14 cellular contexts compared by ENCODE assay signal in genomic region chr3:67678665-67679064, GRCh38. TPM values are rescaled to one million over a fixed set of nuclear protein-coding genes. Genes with fewer than 3 reads are reported as not detected.
A peak's percentile ranks its signal among the peaks of the same experiment; 100 is the strongest.
DNase-seq lines count a peak whose midpoint lies in the region; ATAC-seq and TF ChIP-seq lines count a peak whose summit lies in the region.
"Had no signal": no experiment of that assay in that cellular context is flagged by ENCODE, and none has a peak within 500 bp of the region (broad histone marks: within the 10 kb centered on the region; RNA-seq: fewer than 3 reads in every experiment).

No MANE protein-coding gene starts in this region.

- no peak overlapping the region for H3K27ac ChIP-seq in esophagus muscularis mucosa (replicated peaks in 1 of 4)
- H3K27ac ChIP-seq: epithelial cell of prostate had no signal

- no peak overlapping the region for H3K4me3 ChIP-seq in GM12865 (ENCODE audit: low read depth, low read length)
- H3K4me3 ChIP-seq in esophagus muscularis mucosa, result no peak overlapping the region
- H3K4me3 ChIP-seq: HAP-1 had no signal

- intact Hi-C loops in esophagus muscularis mucosa (cut with DNase I), result no loop called here

- CTCF ChIA-PET in activated CD8-positive, alpha-beta T cell treated with anti-CD3 and anti-CD28 coated beads, Interleukin-2, amount 10 ng/mL, durations not matched to agents 7 days and 5 days (lab: Charles Lee), result interaction anchor here (0.7 kb wide), 1 partner anchor 24 kb away, joined by 3 read pairs; the partner anchor contains the start of gene SUCLG2

- no peak for TF ChIP-seq POLR2A in esophagus muscularis mucosa (IDR thresholded peaks at IDR 0.05; ENCODE audit: low read depth)

- POLR2A ChIA-PET in activated CD8-positive, alpha-beta T cell treated with anti-CD3 and anti-CD28 coated beads, Interleukin-2, amount 10 ng/mL, durations not matched to agents 7 days and 5 days (lab: Charles Lee), result no interaction called here

- no peaks in the 10 kb centered on the region for H3K9me3 Mint-ChIP-seq in activated CD8-positive, alpha-beta T cell treated with anti-CD3 and anti-CD28 coated beads, Interleukin-2, amount 10 ng/mL, durations not matched to agents 7 days and 5 days (ENCODE audit: insufficient read depth)

- peak; percentile 30 for DNase-seq in GM12865 (ENCODE audit: low read depth)
- DNase-seq in activated CD8-positive, alpha-beta T cell treated with anti-CD3 and anti-CD28 coated beads, Interleukin-2, amount 10 ng/mL, durations not matched to agents 7 days and 5 days, result no peak
- no peak for DNase-seq in esophagus muscularis mucosa (ENCODE audit: extremely low spot score)
- DNase-seq in NCI-H1930 (lab: John Stamatoyannopoulos, UW), result no peak
- no peak for DNase-seq in cerebellar cortex (ENCODE audit: low spot score)
- DNase-seq in NCI-H82 (lab: John Stamatoyannopoulos, UW), result no peak
- DNase-seq: aorta, DMS79 treated with DMSO at 0.1 percent for 48 hours, kidney, occipital lobe had no signal

- peak overlapping the region; percentile 1 for H3K27ac Mint-ChIP-seq in activated CD8-positive, alpha-beta T cell treated with anti-CD3 and anti-CD28 coated beads, Interleukin-2, amount 10 ng/mL, durations not matched to agents 7 days and 5 days

- H3K36me3 ChIP-seq in esophagus muscularis mucosa, result no peaks in the 10 kb centered on the region
- H3K36me3 ChIP-seq: HAP-1 had no signal

- TF ChIP-seq EP300 in esophagus muscularis mucosa (IDR thresholded peaks at IDR 0.05), result no peak

- no peak for TF ChIP-seq CTCF in GM12865 (IDR thresholded peaks at IDR 0.05; ENCODE audit: insufficient read depth, low read depth, low read length, missing control alignments)
- TF ChIP-seq CTCF in esophagus muscularis mucosa (IDR thresholded peaks at IDR 0.05), result no peak

- H3K9me3 ChIP-seq in esophagus muscularis mucosa, result no peaks in the 10 kb centered on the region
- H3K9me3 ChIP-seq: HAP-1 had no signal

- peaks cover 22% of the 10 kb centered on the region for H3K4me1 Mint-ChIP-seq in activated CD8-positive, alpha-beta T cell treated with anti-CD3 and anti-CD28 coated beads, Interleukin-2, amount 10 ng/mL, durations not matched to agents 7 days and 5 days (ENCODE audit: low read depth)

- no peaks in the 10 kb centered on the region for H3K27me3 Mint-ChIP-seq in activated CD8-positive, alpha-beta T cell treated with anti-CD3 and anti-CD28 coated beads, Interleukin-2, amount 10 ng/mL, durations not matched to agents 7 days and 5 days (ENCODE audit: low read depth)

- no peak overlapping the region for H3K4me3 Mint-ChIP-seq in activated CD8-positive, alpha-beta T cell treated with anti-CD3 and anti-CD28 coated beads, Interleukin-2, amount 10 ng/mL, durations not matched to agents 7 days and 5 days

- no peaks in the 10 kb centered on the region for H3K27me3 ChIP-seq in esophagus muscularis mucosa

- no peaks in the 10 kb centered on the region for H3K4me1 ChIP-seq in esophagus muscularis mucosa

- H3K36me3 Mint-ChIP-seq in activated CD8-positive, alpha-beta T cell treated with anti-CD3 and anti-CD28 coated beads, Interleukin-2, amount 10 ng/mL, durations not matched to agents 7 days and 5 days (ENCODE audit: low read depth), result peaks cover 18% of the 10 kb centered on the region

- ATAC-seq in GM19023 (IDR thresholded peaks at IDR 0.05; ENCODE audit: unreplicated experiment) (peak; percentile 67), HG02973 (IDR thresholded peaks at IDR 0.05; ENCODE audit: unreplicated experiment) (peak; percentile 67)
- ATAC-seq in activated CD8-positive, alpha-beta T cell treated with anti-CD3 and anti-CD28 coated beads, Interleukin-2, amount 10 ng/mL, durations not matched to agents 7 days and 5 days, result no peak

RNA-seq across cellular contexts. Expression of gene SUCLG2, which starts 24.3 kb away (rescaled TPM):
- 10 to 100 TPM; 51.7 to 55.0 TPM for total RNA-seq in activated CD8-positive, alpha-beta T cell treated with anti-CD3 and anti-CD28 coated beads, Interleukin-2, amount 10 ng/mL, durations not matched to agents 7 days and 5 days
- total RNA-seq in esophagus muscularis mucosa, result 10 to 100 TPM; 55.2 to 69.3 (median 63.4) TPM
